19 cellular contexts compared by ENCODE assay signal in genomic region chr3:56818156-56818985, GRCh38.
"Had no signal": no experiment of that assay in that cellular context is flagged by ENCODE, and none has a peak within 500 bp of the region (broad histone marks: within the 10 kb centered on the region; RNA-seq: fewer than 3 reads in every experiment).

No MANE protein-coding gene starts in this region.

- H3K4me1 ChIP-seq: gastroesophageal sphincter, prostate gland, transverse colon had no signal

- H3K9me3 ChIP-seq: adrenal gland, gastroesophageal sphincter, prostate gland, transverse colon had no signal

- H3K27ac Mint-ChIP-seq: activated naive CD4-positive, alpha-beta T cell treated with anti-CD3 and anti-CD28 coated beads for 36 hours; activated T-helper 1 cell treated with anti-CD3 and anti-CD28 coated beads, Interleukin-12 subunit alpha, Interleukin-12 subunit beta, Interleukin-2, Interleukin-4 antibody, amounts not matched to agents 30 ng/mL and 10 ng/mL and 1 ng/mL, durations not matched to agents 14 hours and 24 hours and 36 hours; natural killer cell treated with Interleukin-12 subunit alpha and Interleukin-12 subunit beta and Interleukin-15 and Interleukin-18, amount 100 ng/mL, for 72 hours; WTC11 had no signal

- H3K27me3 Mint-ChIP-seq: natural killer cell treated with Interleukin-12 subunit alpha and Interleukin-12 subunit beta and Interleukin-15 and Interleukin-18, amount 100 ng/mL, for 72 hours had no signal

- H3K4me3 ChIP-seq: adrenal gland, cardiac muscle cell, gastroesophageal sphincter, prostate gland, transverse colon had no signal

- ATAC-seq: gastroesophageal sphincter, left lobe of liver, right cardiac atrium, WTC11 had no signal

- H3K4me3 Mint-ChIP-seq: activated naive CD4-positive, alpha-beta T cell treated with anti-CD3 and anti-CD28 coated beads for 36 hours; activated T-helper 1 cell treated with anti-CD3 and anti-CD28 coated beads, Interleukin-12 subunit alpha, Interleukin-12 subunit beta, Interleukin-2, Interleukin-4 antibody, amounts not matched to agents 30 ng/mL and 10 ng/mL and 1 ng/mL, durations not matched to agents 14 hours and 24 hours and 36 hours; natural killer cell treated with Interleukin-12 subunit alpha and Interleukin-12 subunit beta and Interleukin-15 and Interleukin-18, amount 100 ng/mL, for 72 hours; WTC11 had no signal

- H3K27me3 ChIP-seq: adrenal gland, cardiac muscle cell, gastroesophageal sphincter, transverse colon had no signal

- H3K36me3 ChIP-seq: adrenal gland, cardiac muscle cell, gastroesophageal sphincter, prostate gland, transverse colon had no signal

- H3K36me3 Mint-ChIP-seq: natural killer cell treated with Interleukin-12 subunit alpha and Interleukin-12 subunit beta and Interleukin-15 and Interleukin-18, amount 100 ng/mL, for 72 hours; WTC11 had no signal

- DNase-seq: activated CD4-positive, alpha-beta T cell treated with anti-CD3 and anti-CD28 coated beads for 4 hours; activated CD8-positive, alpha-beta memory T cell treated with anti-CD3 and anti-CD28 coated beads, Interleukin-2, amount 50 U/mL, for 48 hours; activated naive CD4-positive, alpha-beta T cell treated with anti-CD3 and anti-CD28 coated beads for 36 hours; adrenal gland; occipital lobe; right cardiac atrium; small intestine; stimulated activated CD4-positive, alpha-beta T cell treated with anti-CD3 and anti-CD28 coated beads, Interleukin-4, amount 100 ng/mL, for 24 hours; stimulated activated naive CD4-positive, alpha-beta T cell treated with Interleukin-2 at 50 U/mL for 16 hours; substantia nigra; T-helper 2 cell; transverse colon had no signal

- H3K9me3 Mint-ChIP-seq: activated naive CD4-positive, alpha-beta T cell treated with anti-CD3 and anti-CD28 coated beads for 36 hours; activated T-helper 1 cell treated with anti-CD3 and anti-CD28 coated beads, Interleukin-12 subunit alpha, Interleukin-12 subunit beta, Interleukin-2, Interleukin-4 antibody, amounts not matched to agents 30 ng/mL and 10 ng/mL and 1 ng/mL, durations not matched to agents 14 hours and 24 hours and 36 hours; natural killer cell treated with Interleukin-12 subunit alpha and Interleukin-12 subunit beta and Interleukin-15 and Interleukin-18, amount 100 ng/mL, for 72 hours; WTC11 had no signal

- H3K27ac ChIP-seq: adrenal gland, cardiac muscle cell, gastroesophageal sphincter, prostate gland, transverse colon had no signal
